ENCODE assay signal across 8 cellular contexts in genomic region chr5:61658592-61659008, GRCh38.
DNase-seq lines count a peak whose midpoint lies in the region; ATAC-seq lines count a peak whose summit lies in the region.

No MANE protein-coding gene starts in this region.

- H3K9me3 Mint-ChIP-seq in activated T-cell treated with anti-CD3 and anti-CD28 coated beads, Interleukin-2, amount 50 U/mL, for 72 hours, result no peaks in the 10 kb centered on the region

- H3K4ac ChIP-seq in neuronal stem cell (ENCODE audit: low read length), result no peak overlapping the region

- no peak overlapping the region for H3K4me2 ChIP-seq in neuronal stem cell (ENCODE audit: insufficient read depth, low read length, poor library complexity, severe bottlenecking)

- ATAC-seq in GM21367 (IDR thresholded peaks at IDR 0.05; ENCODE audit: unreplicated experiment), result peak; percentile 86
- peak; percentile 81 to 85 for ATAC-seq in activated T-cell treated with anti-CD3 and anti-CD28 coated beads, Interleukin-2, amount 50 U/mL, for 72 hours (replicated peaks in 1 of 2)

- H3K18ac ChIP-seq in neuronal stem cell (ENCODE audit: low read length), result no peak overlapping the region

- H2BK120ac ChIP-seq in neuronal stem cell (ENCODE audit: low read depth, low read length), result no peak overlapping the region

- H3K4me1 Mint-ChIP-seq in activated T-cell treated with anti-CD3 and anti-CD28 coated beads, Interleukin-2, amount 50 U/mL, for 72 hours (ENCODE audit: low read depth), result peaks cover 6% of the 10 kb centered on the region

- peaks cover 7 to 16% of the 10 kb centered on the region in 2 donors for H3K4me1 ChIP-seq in neuronal stem cell (ENCODE audit: control insufficient read depth in 2 of 2, insufficient read depth in 1 of 2, low read depth in 1 of 2, low read length in 2 of 2)

- no peaks in the 10 kb centered on the region for H3K36me3 Mint-ChIP-seq in activated T-cell treated with anti-CD3 and anti-CD28 coated beads, Interleukin-2, amount 50 U/mL, for 72 hours (ENCODE audit: insufficient read depth in 2 of 2)

- DNase-seq in COR-L47 (lab: John Stamatoyannopoulos, UW) (peak; percentile 82), HuH-7.5 (ENCODE audit: low spot score) (peak; percentile 57), OCI-M1 (lab: John Stamatoyannopoulos, UW) (peak; percentile 86), fibroblast of the conjunctiva (ENCODE audit: low read depth) (peak; percentile 57), neuronal stem cell (ENCODE audit: low spot score) (peak; percentile 83), substantia nigra (lab: John Stamatoyannopoulos, UW) (peak in 48 of 49 donors; percentile 23 to 92 (median 72))
- peak; percentile 84 to 85 for DNase-seq in activated T-cell treated with anti-CD3 and anti-CD28 coated beads, Interleukin-2, amount 50 U/mL, for 72 hours

- H3K27ac ChIP-seq in neuronal stem cell (replicated peaks; ENCODE audit: low read length) (no peak overlapping the region), substantia nigra (ENCODE audit: low read depth, low read length, poor library complexity, severe bottlenecking) (peak overlapping the region; percentile 71)

- no peak overlapping the region for H2AK5ac ChIP-seq in neuronal stem cell (ENCODE audit: low read depth, low read length)

- H2BK5ac ChIP-seq in neuronal stem cell (ENCODE audit: low read length), result no peak overlapping the region

- H3K9me3 ChIP-seq in neuronal stem cell (replicated peaks in 1 of 2; ENCODE audit: control insufficient read depth in 2 of 2, insufficient read depth in 1 of 2, low read depth in 1 of 2, low read length in 2 of 2), result no peaks in the 10 kb centered on the region

- H2BK12ac ChIP-seq in neuronal stem cell (ENCODE audit: low read length), result no peak overlapping the region

- H3K4me3 Mint-ChIP-seq in activated T-cell treated with anti-CD3 and anti-CD28 coated beads, Interleukin-2, amount 50 U/mL, for 72 hours, result no peak overlapping the region

- H3K27me3 Mint-ChIP-seq in activated T-cell treated with anti-CD3 and anti-CD28 coated beads, Interleukin-2, amount 50 U/mL, for 72 hours (ENCODE audit: low read depth), result peaks cover 32% of the 10 kb centered on the region

- no peak overlapping the region for H2AFZ ChIP-seq in neuronal stem cell (ENCODE audit: low read length)

- no peak overlapping the region for H3K23ac ChIP-seq in neuronal stem cell (ENCODE audit: low read depth, low read length, poor library complexity)

- H2BK15ac ChIP-seq in neuronal stem cell (ENCODE audit: low read length), result no peak overlapping the region

- WGBS in neuronal stem cell (ENCODE audit: extremely low coverage in 2 of 2, insufficient read length in 2 of 2, insufficient replicate concordance in 1 of 2), 2 donors, result no CpG with 5 or more reads among the region's 9 CpGs

- H4K8ac ChIP-seq in neuronal stem cell (ENCODE audit: low read depth, low read length), result no peak overlapping the region

- no peak overlapping the region for H3K27ac Mint-ChIP-seq in activated T-cell treated with anti-CD3 and anti-CD28 coated beads, Interleukin-2, amount 50 U/mL, for 72 hours

- H3K14ac ChIP-seq in neuronal stem cell (ENCODE audit: low read length), result no peak overlapping the region

- no peaks in the 10 kb centered on the region for H3K36me3 ChIP-seq in neuronal stem cell (replicated peaks in 1 of 2; ENCODE audit: control insufficient read depth in 2 of 2, insufficient read depth in 2 of 2, low read length in 2 of 2)

- no peaks in the 10 kb centered on the region for H3K79me1 ChIP-seq in neuronal stem cell (ENCODE audit: low read depth, low read length)

- no peak overlapping the region for H3K9ac ChIP-seq in neuronal stem cell (ENCODE audit: low read depth, low read length, poor library complexity)

- no peak overlapping the region for H4K91ac ChIP-seq in neuronal stem cell (ENCODE audit: low read depth, low read length, poor library complexity)

- H3K27me3 ChIP-seq in neuronal stem cell (ENCODE audit: control insufficient read depth in 3 of 3, insufficient read depth in 3 of 3, low read depth in 1 of 3, low read length in 3 of 3), result no peaks in the 10 kb centered on the region

- H3K4me3 ChIP-seq in neuronal stem cell (ENCODE audit: low read length in 2 of 2), result no peak overlapping the region
